Comparison of ENCODE assay signal across 14 cellular contexts in the genomic region with DNA sequence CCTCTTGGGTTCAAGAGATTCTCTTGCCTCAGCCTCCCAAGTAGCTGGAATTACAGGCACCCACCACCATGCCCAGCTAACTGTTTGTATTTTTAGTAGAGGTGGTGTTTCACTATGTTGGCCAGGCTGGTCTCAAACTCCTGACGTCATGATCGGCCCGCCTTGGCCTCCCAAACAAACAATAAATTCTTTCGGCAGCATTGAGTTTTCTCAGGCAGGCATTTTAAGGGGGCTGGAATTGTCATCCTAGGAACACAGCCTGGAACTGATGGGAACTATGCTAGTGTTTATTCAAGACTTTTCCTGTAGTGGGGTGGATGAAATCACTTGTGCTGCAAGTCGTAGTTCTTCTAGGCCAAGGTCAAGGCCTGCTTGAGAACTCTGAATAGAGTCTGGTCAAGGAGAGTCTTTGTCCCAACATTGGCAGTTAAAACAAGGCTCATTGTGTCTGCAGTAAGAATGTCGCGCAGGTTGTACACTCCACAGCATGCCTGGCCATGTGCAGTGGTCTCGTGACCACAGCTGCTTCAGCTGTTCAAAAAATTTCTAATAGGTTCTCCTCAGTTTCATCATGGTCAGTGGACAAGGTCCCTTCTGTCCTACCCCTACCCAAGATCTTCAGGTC.
DNase-seq lines count a peak whose midpoint lies in the region; ATAC-seq and TF ChIP-seq lines count a peak whose summit lies in the region.
"Had no signal": no experiment of that assay in that cellular context is flagged by ENCODE, and none has a peak within 500 bp of the region (broad histone marks: within the 10 kb centered on the region; RNA-seq: fewer than 3 reads in every experiment).

No MANE protein-coding gene starts in this region.

- no peaks in the 10 kb centered on the region for H3K27me3 ChIP-seq in endodermal cell (ENCODE audit: control insufficient read depth, insufficient read depth, low read length, poor library complexity, severe bottlenecking)
- H3K27me3 ChIP-seq in brain microvascular endothelial cell (replicated peaks): no peaks in the 10 kb centered on the region
- H3K27me3 ChIP-seq in left lung: peaks cover 0 to 11% of the 10 kb centered on the region in 2 donors
- H3K27me3 ChIP-seq: BLaER1 treated with 17β-estradiol and CSF1 and Interleukin-3, amounts not matched to agents 10 nM and 100 nM had no signal

- H3K4me3 ChIP-seq in endodermal cell (ENCODE audit: low read length): no peak overlapping the region
- no peak overlapping the region for H3K4me3 ChIP-seq in brain microvascular endothelial cell (ENCODE audit: low read depth, low read length)
- no peak overlapping the region for H3K4me3 ChIP-seq in left lung
- H3K4me3 ChIP-seq: BLaER1 treated with 17β-estradiol and CSF1 and Interleukin-3, amounts not matched to agents 10 nM and 100 nM; HAP-1 had no signal

- ATAC-seq in stimulated activated effector memory CD8-positive, alpha-beta T cell treated with anti-CD3 and anti-CD28 coated beads, Interleukin-12 subunit alpha, Interleukin-12 subunit beta, amount 100 ng/mL, for 72 hours: peak; percentile 26
- ATAC-seq in GM18519 (IDR thresholded peaks at IDR 0.05; ENCODE audit: low FRiP score, unreplicated experiment): no peak
- no peak for ATAC-seq in left lung
- ATAC-seq: CD8-positive, alpha-beta T cell had no signal

- in situ Hi-C loops in SK-MEL-5 (cut with HindIII; ENCODE audit: low pct_unique_long_range_greater_than_20kb, low sequenced_read_pairs) (no loop called here), brain microvascular endothelial cell (cut with HindIII; ENCODE audit: low pct_ligation_motif_present, low sequenced_read_pairs) (no loop called here)

- no peak overlapping the region for H3K9ac ChIP-seq in endodermal cell (ENCODE audit: extremely low read depth, low read length, poor library complexity, severe bottlenecking)
- H3K9ac ChIP-seq: BLaER1 treated with 17β-estradiol and CSF1 and Interleukin-3, amounts not matched to agents 10 nM and 100 nM had no signal

- no peaks in the 10 kb centered on the region for H3K9me3 ChIP-seq in endodermal cell (ENCODE audit: control insufficient read depth, low read length)
- no peaks in the 10 kb centered on the region for H3K9me3 ChIP-seq in left lung
- H3K9me3 ChIP-seq: BLaER1 treated with 17β-estradiol and CSF1 and Interleukin-3, amounts not matched to agents 10 nM and 100 nM; HAP-1 had no signal

- H3K9me3 Mint-ChIP-seq in endodermal cell: no peaks in the 10 kb centered on the region
- no peaks in the 10 kb centered on the region for H3K9me3 Mint-ChIP-seq in stimulated activated effector memory CD8-positive, alpha-beta T cell treated with anti-CD3 and anti-CD28 coated beads, Interleukin-12 subunit alpha, Interleukin-12 subunit beta, amount 100 ng/mL, for 72 hours
- H3K9me3 Mint-ChIP-seq: CD8-positive, alpha-beta T cell had no signal

- H3K36me3 ChIP-seq in endodermal cell (ENCODE audit: control insufficient read depth, insufficient read depth, low read length) (no peaks in the 10 kb centered on the region), brain microvascular endothelial cell (replicated peaks) (no peaks in the 10 kb centered on the region), left lung (no peaks in the 10 kb centered on the region)
- H3K36me3 ChIP-seq: HAP-1 had no signal

- H3K4me3 Mint-ChIP-seq in endodermal cell: no peak overlapping the region
- H3K4me3 Mint-ChIP-seq in stimulated activated effector memory CD8-positive, alpha-beta T cell treated with anti-CD3 and anti-CD28 coated beads, Interleukin-12 subunit alpha, Interleukin-12 subunit beta, amount 100 ng/mL, for 72 hours: no peak overlapping the region
- H3K4me3 Mint-ChIP-seq: B cell; CD8-positive, alpha-beta T cell had no signal

- no peak overlapping the region for H3K27ac Mint-ChIP-seq in endodermal cell
- H3K27ac Mint-ChIP-seq in stimulated activated effector memory CD8-positive, alpha-beta T cell treated with anti-CD3 and anti-CD28 coated beads, Interleukin-12 subunit alpha, Interleukin-12 subunit beta, amount 100 ng/mL, for 72 hours: no peak overlapping the region
- H3K27ac Mint-ChIP-seq: B cell; CD8-positive, alpha-beta T cell had no signal

- TF ChIP-seq CTCF in endodermal cell (conservative IDR thresholded peaks at IDR 0.05) (no peak), brain microvascular endothelial cell (IDR thresholded peaks at IDR 0.05; ENCODE audit: low read depth, low read length, missing control alignments) (no peak), left lung (IDR thresholded peaks at IDR 0.05) (no peak)

- WGBS in endodermal cell (ENCODE audit: insufficient coverage in 1 of 2, insufficient read length in 1 of 2), 2 experiments: 94% methylated on average over 3 to 8 of the region's 8 CpGs

- H3K36me3 Mint-ChIP-seq in endodermal cell (ENCODE audit: low read depth): no peaks in the 10 kb centered on the region
- no peaks in the 10 kb centered on the region for H3K36me3 Mint-ChIP-seq in stimulated activated effector memory CD8-positive, alpha-beta T cell treated with anti-CD3 and anti-CD28 coated beads, Interleukin-12 subunit alpha, Interleukin-12 subunit beta, amount 100 ng/mL, for 72 hours
- H3K36me3 Mint-ChIP-seq: CD8-positive, alpha-beta T cell had no signal

- intact Hi-C loops in left lung (cut with DNase I): no loop called here

- no peaks in the 10 kb centered on the region for H3K27me3 Mint-ChIP-seq in endodermal cell (ENCODE audit: insufficient read depth)

- peak; percentile 41 for DNase-seq in SK-MEL-5 (ENCODE audit: low read depth, low spot score)
- DNase-seq in endodermal cell: peak; percentile 26
- no peak for DNase-seq in stimulated activated effector memory CD8-positive, alpha-beta T cell treated with anti-CD3 and anti-CD28 coated beads, Interleukin-12 subunit alpha, Interleukin-12 subunit beta, amount 100 ng/mL, for 72 hours (ENCODE audit: low spot score in 2 of 2)
- DNase-seq in brain microvascular endothelial cell: no peak
- no peak for DNase-seq in left lung
- DNase-seq: Calu3; CD8-positive, alpha-beta T cell; DMS79 treated with DMSO at 0.1 percent for 48 hours; GF-D8 had no signal

- H3K27ac ChIP-seq in endodermal cell (ENCODE audit: low read depth, low read length) (no peak overlapping the region), brain microvascular endothelial cell (no peak overlapping the region), left lung (no peak overlapping the region)
- H3K27ac ChIP-seq: BLaER1 treated with 17β-estradiol and CSF1 and Interleukin-3, amounts not matched to agents 10 nM and 100 nM; HL-60 had no signal

- H3K4me1 ChIP-seq in endodermal cell (ENCODE audit: control insufficient read depth, insufficient read depth, low read length): no peaks in the 10 kb centered on the region
- H3K4me1 ChIP-seq in left lung: no peaks in the 10 kb centered on the region

- H3K4me1 Mint-ChIP-seq in endodermal cell: peaks cover 4% of the 10 kb centered on the region
- H3K4me1 Mint-ChIP-seq in stimulated activated effector memory CD8-positive, alpha-beta T cell treated with anti-CD3 and anti-CD28 coated beads, Interleukin-12 subunit alpha, Interleukin-12 subunit beta, amount 100 ng/mL, for 72 hours: no peaks in the 10 kb centered on the region
- H3K4me1 Mint-ChIP-seq: B cell had no signal

Comparison
In these comparisons a context has a peak if more than half of its experiments do, and no peak if none do; other contexts are left out.
1. DNase-seq: peak in SK-MEL-5 (single experiment) and endodermal cell (single experiment); none in stimulated activated effector memory CD8-positive, alpha-beta T cell treated with anti-CD3 and anti-CD28 coated beads, Interleukin-12 subunit alpha, Interleukin-12 subunit beta, amount 100 ng/mL, for 72 hours (0 of 2), brain microvascular endothelial cell (single experiment) and left lung (0 of 2).